25 cellular contexts compared by ENCODE assay signal in the genomic region with DNA sequence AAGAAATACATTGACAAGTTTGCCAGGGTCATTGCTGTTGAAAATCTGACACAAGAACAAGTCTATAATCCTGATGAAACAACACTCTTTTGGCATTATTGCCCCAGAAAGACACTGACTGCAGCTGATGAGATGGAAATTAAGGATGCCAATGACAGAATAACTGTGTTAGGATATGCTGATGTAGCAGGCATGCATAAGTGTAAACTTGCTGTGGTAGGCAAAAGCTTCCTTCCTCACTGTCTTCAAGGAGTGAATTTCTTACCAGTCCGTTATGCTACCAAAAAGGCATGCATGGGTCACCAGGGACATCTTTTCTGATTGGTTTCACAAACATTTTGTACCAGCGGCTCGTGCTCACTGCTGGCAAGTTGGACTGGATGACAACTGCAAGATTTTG.
"Had no signal": no experiment of that assay in that cellular context is flagged by ENCODE, and none has a peak within 500 bp of the region (broad histone marks: within the 10 kb centered on the region; RNA-seq: fewer than 3 reads in every experiment).

No MANE protein-coding gene starts in this region.

- FAIRE-seq: endothelial cell of umbilical vein, islet of Langerhans, small intestine had no signal

- DNase-seq: colonic mucosa; effector memory CD4-positive, alpha-beta T cell; foreskin keratinocyte; heart right ventricle; hippocampal formation; left cardiac atrium; left lung; mesenchymal stem cell; mucosa of descending colon; naive thymus-derived CD4-positive, alpha-beta T cell; right cardiac atrium; small intestine; stimulated activated CD4-positive, alpha-beta T cell treated with anti-CD3 and anti-CD28 coated beads, Interleukin-15, amount 100 ng/mL, for 24 hours; stimulated activated CD4-positive, alpha-beta T cell treated with anti-CD3 and anti-CD28 coated beads, Interleukin-4, amount 100 ng/mL, for 1 hour; stimulated activated naive CD4-positive, alpha-beta T cell treated with Interleukin-2 at 50 U/mL for 16 hours; stomach; tibial artery; uterus had no signal

- H3K9ac ChIP-seq: neural progenitor cell had no signal

- ATAC-seq: foreskin keratinocyte; gastroesophageal sphincter; heart right ventricle; left cardiac atrium; left lung; mucosa of descending colon; naive thymus-derived CD4-positive, alpha-beta T cell; right cardiac atrium; stimulated activated effector memory CD8-positive, alpha-beta T cell treated with anti-CD3 and anti-CD28 coated beads, Interleukin-12 subunit alpha, Interleukin-12 subunit beta, amount 100 ng/mL, for 72 hours had no signal

- H3K36me3 ChIP-seq: colonic mucosa, esophagus muscularis mucosa, gastroesophageal sphincter, heart right ventricle, left lung, neural progenitor cell, prostate gland, stomach, tibial artery, uterus had no signal

- H3K27me3 ChIP-seq: colonic mucosa, esophagus muscularis mucosa, foreskin keratinocyte, gastroesophageal sphincter, heart right ventricle, left lung, neural progenitor cell, stomach, tibial artery, uterus had no signal

- H3K9me3 ChIP-seq: colonic mucosa, esophagus muscularis mucosa, gastroesophageal sphincter, heart right ventricle, left lung, mucosa of descending colon, prostate gland, stomach, tibial artery, uterus had no signal

- H3K27ac ChIP-seq: colonic mucosa, esophagus muscularis mucosa, foreskin keratinocyte, gastroesophageal sphincter, heart right ventricle, left lung, neural progenitor cell, prostate gland, stomach, tibial artery, uterus had no signal

- H3K4me2 ChIP-seq: neural progenitor cell had no signal

- H2AFZ ChIP-seq: neural progenitor cell had no signal

- H3K4me3 ChIP-seq: colonic mucosa, esophagus muscularis mucosa, gastroesophageal sphincter, heart right ventricle, left lung, mucosa of descending colon, neural progenitor cell, prostate gland, stomach, tibial artery, uterus had no signal

- H3K4me1 ChIP-seq: colonic mucosa, esophagus muscularis mucosa, foreskin keratinocyte, gastroesophageal sphincter, heart right ventricle, left lung, neural progenitor cell, prostate gland, stomach, tibial artery, uterus had no signal
